Comparison of ENCODE assay signal across 1 cellular context in the genomic region with DNA sequence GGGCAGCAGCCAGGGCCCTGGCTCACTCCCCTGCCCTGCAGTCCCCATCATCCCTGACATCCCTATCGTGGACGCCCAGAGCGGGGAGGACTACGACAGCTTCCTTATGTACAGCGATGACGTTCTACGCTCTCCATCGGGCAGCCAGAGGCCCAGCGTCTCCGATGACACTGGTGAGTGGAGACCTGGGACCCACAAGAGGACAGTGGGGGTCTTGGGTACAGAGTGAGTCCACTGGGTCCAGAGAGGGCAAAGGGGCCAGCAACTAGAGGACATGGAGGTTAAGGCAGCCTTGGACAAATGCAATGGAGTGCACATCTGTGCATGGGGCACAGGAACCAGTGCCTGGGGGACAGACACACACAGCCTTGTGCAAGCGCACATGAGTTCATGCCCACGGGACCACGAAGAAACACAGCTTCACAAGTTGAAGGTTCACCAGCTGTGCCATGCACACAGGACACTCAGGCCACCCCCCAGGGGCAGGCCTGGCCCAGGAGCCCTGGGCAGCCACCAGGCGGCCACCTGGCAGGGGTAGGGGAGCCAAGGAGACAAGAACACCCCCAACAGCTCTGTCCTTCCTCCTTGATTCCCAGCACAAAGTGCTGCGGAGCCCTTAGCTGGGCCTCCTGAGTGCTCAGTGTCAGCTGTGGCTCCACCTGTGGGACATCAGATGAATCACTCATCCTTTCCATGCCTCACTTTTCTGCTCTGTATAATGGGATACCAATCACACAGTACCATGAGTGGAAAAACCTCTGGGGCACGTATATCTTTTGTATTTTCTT.
TF ChIP-seq lines count a peak whose summit lies in the region.

No MANE protein-coding gene starts in this region.

TF ChIP-seq in H1, 55 proteins besides CTCF, POLR2A, EP300 and RAD21:
- TF ChIP-seq KDM1A (IDR thresholded peaks at IDR 0.05; ENCODE audit: borderline replicate concordance, low read length), result peak; percentile 98
- TF ChIP-seq, protein P1, sequence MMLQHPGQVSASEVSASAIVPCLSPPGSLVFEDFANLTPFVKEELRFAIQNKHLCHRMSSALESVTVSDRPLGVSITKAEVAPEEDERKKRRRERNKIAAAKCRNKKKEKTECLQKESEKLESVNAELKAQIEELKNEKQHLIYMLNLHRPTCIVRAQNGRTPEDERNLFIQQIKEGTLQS (IDR thresholded peaks at IDR 0.05; ENCODE audit: insufficient read depth, low read depth, low read length), result no peak
- no peak for TF ChIP-seq GTF2F1 (IDR thresholded peaks at IDR 0.05; ENCODE audit: borderline replicate concordance, low read depth, low read length)
- no peak for TF ChIP-seq BRCA1 (IDR thresholded peaks at IDR 0.05; ENCODE audit: low read depth, low read length)
- no peak for TF ChIP-seq CEBPB (IDR thresholded peaks at IDR 0.05; ENCODE audit: low read depth, low read length)
- peak in 1 of 2 experiments; percentile 89; a peak in 2 of 4 replicates for TF ChIP-seq HDAC2 (IDR thresholded peaks at IDR 0.05; ENCODE audit: borderline replicate concordance in 1 of 2, low read depth in 2 of 2, low read length in 2 of 2)
